ENCODE assay signal across 9 cellular contexts in genomic region chr20:8322654-8323053, GRCh38.
"Had no signal": no experiment of that assay in that cellular context is flagged by ENCODE, and none has a peak within 500 bp of the region (broad histone marks: within the 10 kb centered on the region; RNA-seq: fewer than 3 reads in every experiment).

No MANE protein-coding gene starts in this region.

- H2AFZ ChIP-seq: GM23248 had no signal

- H3K9ac ChIP-seq: GM23248 had no signal

- H3K9me3 ChIP-seq: HAP-1 had no signal

- H3K27ac ChIP-seq: GM23248, HL-60 had no signal

- H3K36me3 ChIP-seq: HAP-1 had no signal

- DNase-seq: GM23248, GOT3, H7, HFFc6, IMR-90 had no signal

- H3K4me3 ChIP-seq: GM23248, HAP-1 had no signal

- ATAC-seq: HCT116, HepG2 had no signal
